15 cellular contexts compared by ENCODE assay signal in genomic region chr16:2253293-2253692, GRCh38. TPM values are rescaled to one million over a fixed set of nuclear protein-coding genes. Genes with fewer than 3 reads are reported as not detected.
DNase-seq lines count a peak whose midpoint lies in the region; ATAC-seq and TF ChIP-seq lines count a peak whose summit lies in the region.
"Had no signal": no experiment of that assay in that cellular context is flagged by ENCODE, and none has a peak within 500 bp of the region (broad histone marks: within the 10 kb centered on the region; RNA-seq: fewer than 3 reads in every experiment).

No MANE protein-coding gene starts in this region.

- peaks cover 0 to 4% (median 0%) of the 10 kb centered on the region in 8 donors for H3K9me3 Mint-ChIP-seq in CD4-positive, alpha-beta memory T cell
- H3K9me3 Mint-ChIP-seq in HFFc6, result no peaks in the 10 kb centered on the region
- H3K9me3 Mint-ChIP-seq in activated naive CD8-positive, alpha-beta T cell treated with anti-CD3 and anti-CD28 coated beads for 36 hours, result no peaks in the 10 kb centered on the region
- no peaks in the 10 kb centered on the region for H3K9me3 Mint-ChIP-seq in naive thymus-derived CD8-positive, alpha-beta T cell

- intact Hi-C loops in CD4-positive, alpha-beta memory T cell (cut with micrococcal nuclease), result no loop called here

- POLR2A ChIA-PET in CD4-positive, alpha-beta memory T cell (lab: Charles Lee; ENCODE audit: partially characterized antibody), result interaction anchor here (1.3 to 4.4 kb wide), 4 partner anchors 12 to 98 kb away, joined by 5 to 23 read pairs (median 13); partner anchors contain the start of genes DNASE1L2, MLST8 and TRAF7
- POLR2A ChIA-PET in naive thymus-derived CD8-positive, alpha-beta T cell (lab: Charles Lee), result interaction anchor here (0.6 to 1.2 kb wide), 4 partner anchors 15 to 242 kb away, joined by 3 to 6 read pairs (median 4); partner anchors contain the start of genes PGP and RNPS1

- peak overlapping the region in 6 of 7 donors; percentile 54 to 90 (median 73) for H3K27ac Mint-ChIP-seq in CD4-positive, alpha-beta memory T cell
- peak overlapping the region; percentile 79 for H3K27ac Mint-ChIP-seq in HFFc6
- peak overlapping the region; percentile 55 for H3K27ac Mint-ChIP-seq in activated naive CD8-positive, alpha-beta T cell treated with anti-CD3 and anti-CD28 coated beads for 36 hours
- H3K27ac Mint-ChIP-seq in naive thymus-derived CD8-positive, alpha-beta T cell, result peak overlapping the region; percentile 31 to 91 (median 66)

- peaks cover 40% of the 10 kb centered on the region for H3K36me3 ChIP-seq in CD4-positive, alpha-beta memory T cell (ENCODE audit: insufficient read depth, low read length)
- peaks cover 83% of the 10 kb centered on the region for H3K36me3 ChIP-seq in WERI-Rb-1

- no peak overlapping the region for H3K27ac ChIP-seq in CD4-positive, alpha-beta memory T cell (ENCODE audit: low read depth, low read length)
- H3K27ac ChIP-seq in WERI-Rb-1, result no peak overlapping the region
- H3K27ac ChIP-seq: colonic mucosa, tibial artery had no signal

- TF ChIP-seq CTCF in HFFc6 (IDR thresholded peaks at IDR 0.05) (no peak), WERI-Rb-1 (IDR thresholded peaks at IDR 0.05; ENCODE audit: low read depth, low read length) (no peak)

- no peaks in the 10 kb centered on the region for H3K9me3 ChIP-seq in CD4-positive, alpha-beta memory T cell (ENCODE audit: control insufficient read depth in 1 of 2, low read length in 2 of 2)
- no peaks in the 10 kb centered on the region for H3K9me3 ChIP-seq in WERI-Rb-1 (ENCODE audit: severe bottlenecking)
- H3K9me3 ChIP-seq: BLaER1 treated with 17β-estradiol and CSF1 and Interleukin-3, amounts not matched to agents 10 nM and 100 nM; colonic mucosa; prostate gland; tibial artery had no signal

- H3K27me3 Mint-ChIP-seq in CD4-positive, alpha-beta memory T cell, result no peaks in the 10 kb centered on the region
- no peaks in the 10 kb centered on the region for H3K27me3 Mint-ChIP-seq in HFFc6 (ENCODE audit: insufficient read depth)
- no peaks in the 10 kb centered on the region for H3K27me3 Mint-ChIP-seq in activated naive CD8-positive, alpha-beta T cell treated with anti-CD3 and anti-CD28 coated beads for 36 hours
- peaks cover 0 to 1% (median 0%) of the 10 kb centered on the region in 5 donors for H3K27me3 Mint-ChIP-seq in naive thymus-derived CD8-positive, alpha-beta T cell

- peaks cover 1 to 12% (median 5%) of the 10 kb centered on the region in 4 donors for H3K4me1 Mint-ChIP-seq in CD4-positive, alpha-beta memory T cell
- peaks cover 24% of the 10 kb centered on the region for H3K4me1 Mint-ChIP-seq in HFFc6 (ENCODE audit: low read depth)
- peaks cover 10% of the 10 kb centered on the region for H3K4me1 Mint-ChIP-seq in activated naive CD8-positive, alpha-beta T cell treated with anti-CD3 and anti-CD28 coated beads for 36 hours
- peaks cover 0 to 16% (median 7%) of the 10 kb centered on the region in 4 donors for H3K4me1 Mint-ChIP-seq in naive thymus-derived CD8-positive, alpha-beta T cell

- CTCF ChIA-PET in CD4-positive, alpha-beta memory T cell (lab: Charles Lee; ENCODE audit: partially characterized antibody), result interaction anchor here (1.2 to 1.7 kb wide), 2 partner anchors 9 to 59 kb away, joined by 5 to 6 read pairs; no protein-coding TSS in a partner anchor

- peaks cover 10% of the 10 kb centered on the region for H3K4me1 ChIP-seq in CD4-positive, alpha-beta memory T cell (ENCODE audit: insufficient read depth, low read length)

- no peak overlapping the region for H3K4me3 ChIP-seq in CD4-positive, alpha-beta memory T cell (ENCODE audit: low read length in 2 of 2)
- H3K4me3 ChIP-seq in WERI-Rb-1 (ENCODE audit: low read depth, low read length), result no peak overlapping the region
- H3K4me3 ChIP-seq: BLaER1 treated with 17β-estradiol and CSF1 and Interleukin-3, amounts not matched to agents 10 nM and 100 nM; colonic mucosa; prostate gland; tibial artery had no signal

- no peaks in the 10 kb centered on the region for H3K27me3 ChIP-seq in CD4-positive, alpha-beta memory T cell (ENCODE audit: insufficient read depth, low read length)
- no peaks in the 10 kb centered on the region for H3K27me3 ChIP-seq in WERI-Rb-1 (ENCODE audit: insufficient read depth, low read depth, severe bottlenecking)
- H3K27me3 ChIP-seq: BLaER1 treated with 17β-estradiol and CSF1 and Interleukin-3, amounts not matched to agents 10 nM and 100 nM; colonic mucosa; tibial artery had no signal

- H3K36me3 Mint-ChIP-seq in CD4-positive, alpha-beta memory T cell, result peaks cover 28 to 54% of the 10 kb centered on the region in 2 donors
- H3K36me3 Mint-ChIP-seq in HFFc6 (ENCODE audit: low read depth), result peaks cover 30% of the 10 kb centered on the region
- H3K36me3 Mint-ChIP-seq in activated naive CD8-positive, alpha-beta T cell treated with anti-CD3 and anti-CD28 coated beads for 36 hours, result peaks cover 40% of the 10 kb centered on the region
- peaks cover 0 to 53% (median 13%) of the 10 kb centered on the region in 3 donors for H3K36me3 Mint-ChIP-seq in naive thymus-derived CD8-positive, alpha-beta T cell

- ATAC-seq in naive thymus-derived CD8-positive, alpha-beta T cell, result no peak
- ATAC-seq in stimulated activated naive CD8-positive, alpha-beta T cell treated with anti-CD3 and anti-CD28 coated beads, Interleukin-15, Interleukin-2, amounts not matched to agents 100 U/mL and 50 U/mL, for 24 hours, result no peak

- no peak for DNase-seq in CD4-positive, alpha-beta memory T cell
- DNase-seq in HFFc6 (no peak), mucosa of gallbladder (ENCODE audit: low spot score) (no peak), NCI-H2081 treated with DMSO at 0.1 percent for 48 hours (lab: John Stamatoyannopoulos, UW) (no peak), WERI-Rb-1 (no peak)
- no peak for DNase-seq in activated naive CD8-positive, alpha-beta T cell treated with anti-CD3 and anti-CD28 coated beads for 36 hours
- no peak for DNase-seq in naive thymus-derived CD8-positive, alpha-beta T cell
- no peak for DNase-seq in stimulated activated naive CD8-positive, alpha-beta T cell treated with anti-CD3 and anti-CD28 coated beads, Interleukin-15, Interleukin-2, amounts not matched to agents 100 U/mL and 50 U/mL, for 24 hours
- DNase-seq: amniotic stem cell; colonic mucosa; NK-92 treated with Interleukin-12 subunit alpha and Interleukin-12 subunit beta, amount 100 ng/mL, for 24 hours; SIG-M5; tibial artery had no signal

- H3K4me3 Mint-ChIP-seq in CD4-positive, alpha-beta memory T cell, result peak overlapping the region in 2 of 8 donors; percentile 20 to 65
- no peak overlapping the region for H3K4me3 Mint-ChIP-seq in HFFc6
- H3K4me3 Mint-ChIP-seq in activated naive CD8-positive, alpha-beta T cell treated with anti-CD3 and anti-CD28 coated beads for 36 hours, result no peak overlapping the region
- peak overlapping the region in 3 of 10 donors; percentile 1 to 50 (median 40) for H3K4me3 Mint-ChIP-seq in naive thymus-derived CD8-positive, alpha-beta T cell

RNA-seq across cellular contexts. Expression of gene ECI1, which starts 1.9 kb away (rescaled TPM):
- total RNA-seq in CD4-positive, alpha-beta memory T cell, result 10 to 100 TPM; 33.0 to 36.6 TPM
- polyA plus RNA-seq in CD4-positive, alpha-beta memory T cell, result 10 to 100 TPM; 45.4 to 51.1 TPM
- total RNA-seq in HFFc6 (2021; fragmentation: NEBNext Ultra II Directional; extraction: Animal tissue kit (Norgen Biotek cat#: 25700)), result 10 to 100 TPM; 30.3 to 47.8 (median 35.4) TPM
- total RNA-seq in activated naive CD8-positive, alpha-beta T cell treated with anti-CD3 and anti-CD28 coated beads for 36 hours, result 10 to 100 TPM; 27.5 to 30.0 TPM
- total RNA-seq in naive thymus-derived CD8-positive, alpha-beta T cell, result 10 to 100 TPM; 22.1 to 25.1 TPM
- 10 to 100 TPM; 30.6 to 40.4 (median 31.0) TPM for polyA plus RNA-seq in naive thymus-derived CD8-positive, alpha-beta T cell
- 69.9 TPM for total RNA-seq in mucosa of gallbladder

RNA-seq across cellular contexts. Expression of gene RNPS1, which starts 14.6 kb away (rescaled TPM):
- total RNA-seq in CD4-positive, alpha-beta memory T cell, result 100 to 1,000 TPM; 151 to 152 TPM
- 100 to 1,000 TPM; 265 to 267 TPM for polyA plus RNA-seq in CD4-positive, alpha-beta memory T cell
- 100 to 1,000 TPM; 127 to 163 (median 140) TPM for total RNA-seq in HFFc6 (2021; fragmentation: NEBNext Ultra II Directional; extraction: Animal tissue kit (Norgen Biotek cat#: 25700))
- total RNA-seq in activated naive CD8-positive, alpha-beta T cell treated with anti-CD3 and anti-CD28 coated beads for 36 hours, result 100 to 1,000 TPM; 403 to 415 TPM
- 100 to 1,000 TPM; 162 to 165 TPM for total RNA-seq in naive thymus-derived CD8-positive, alpha-beta T cell
- polyA plus RNA-seq in naive thymus-derived CD8-positive, alpha-beta T cell, result 100 to 1,000 TPM; 197 to 289 (median 228) TPM
- total RNA-seq in mucosa of gallbladder, result 114 TPM

RNA-seq across cellular contexts. Expression of gene DNASE1L2, which starts 17.0 kb away (rescaled TPM):
- total RNA-seq in CD4-positive, alpha-beta memory T cell, result 1 to 10 TPM; 3.9 to 4.8 TPM
- polyA plus RNA-seq in CD4-positive, alpha-beta memory T cell, result not detected
- 1 to 10 TPM in 4 of 6 experiments, under 1 TPM in 2; 0.82 to 1.5 (median 1.1) TPM for total RNA-seq in HFFc6 (2021; fragmentation: NEBNext Ultra II Directional; extraction: Animal tissue kit (Norgen Biotek cat#: 25700))
- total RNA-seq in activated naive CD8-positive, alpha-beta T cell treated with anti-CD3 and anti-CD28 coated beads for 36 hours, result under 1 TPM; 0.87 to 0.92 TPM
- 1 to 10 TPM; 1.4 to 1.6 TPM for total RNA-seq in naive thymus-derived CD8-positive, alpha-beta T cell
- polyA plus RNA-seq in naive thymus-derived CD8-positive, alpha-beta T cell, result not detected
- 4.6 TPM for total RNA-seq in mucosa of gallbladder

RNA-seq across cellular contexts. Expression of gene E4F1, which starts 29.9 kb away (rescaled TPM):
- total RNA-seq in CD4-positive, alpha-beta memory T cell, result 10 to 100 TPM; 46.5 to 49.7 TPM
- polyA plus RNA-seq in CD4-positive, alpha-beta memory T cell, result 10 to 100 TPM in 1 of 2 donors, 1 to 10 TPM in 1; 6.7 to 20.9 TPM
- 10 to 100 TPM; 15.8 to 19.8 (median 16.7) TPM for total RNA-seq in HFFc6 (2021; fragmentation: NEBNext Ultra II Directional; extraction: Animal tissue kit (Norgen Biotek cat#: 25700))
- 10 to 100 TPM; 23.0 to 24.1 TPM for total RNA-seq in activated naive CD8-positive, alpha-beta T cell treated with anti-CD3 and anti-CD28 coated beads for 36 hours
- 10 to 100 TPM; 39.5 to 41.2 TPM for total RNA-seq in naive thymus-derived CD8-positive, alpha-beta T cell
- polyA plus RNA-seq in naive thymus-derived CD8-positive, alpha-beta T cell, result 10 to 100 TPM in 2 of 3 donors, 1 to 10 TPM in 1; 8.7 to 19.2 (median 10.9) TPM
- total RNA-seq in mucosa of gallbladder, result 33.3 TPM

RNA-seq across cellular contexts. Expression of gene PGP, which starts 38.7 kb away (rescaled TPM):
- total RNA-seq in CD4-positive, alpha-beta memory T cell, result 10 to 100 TPM; 26.5 to 27.3 TPM
- polyA plus RNA-seq in CD4-positive, alpha-beta memory T cell, result 10 to 100 TPM in 1 of 2 donors, 1 to 10 TPM in 1; 7.8 to 12.8 TPM
- 10 to 100 TPM; 12.8 to 17.8 (median 15.1) TPM for total RNA-seq in HFFc6 (2021; fragmentation: NEBNext Ultra II Directional; extraction: Animal tissue kit (Norgen Biotek cat#: 25700))
- total RNA-seq in activated naive CD8-positive, alpha-beta T cell treated with anti-CD3 and anti-CD28 coated beads for 36 hours, result 10 to 100 TPM; 24.2 to 24.5 TPM
- 10 to 100 TPM; 22.8 to 28.1 TPM for total RNA-seq in naive thymus-derived CD8-positive, alpha-beta T cell
- polyA plus RNA-seq in naive thymus-derived CD8-positive, alpha-beta T cell, result 10 to 100 TPM in 2 of 3 donors, 1 to 10 TPM in 1; 8.7 to 17.7 (median 11.6) TPM
- total RNA-seq in mucosa of gallbladder, result 19.7 TPM
